Comparison of ENCODE assay signal across 1 cellular context in genomic region chr1:23958810-23959460, GRCh38.
TF ChIP-seq lines count a peak whose summit lies in the region.

No MANE protein-coding gene starts in this region.

TF ChIP-seq in K562, 482 proteins besides CTCF, POLR2A, EP300 and RAD21 (continued from another document and continues in another):
- TF ChIP-seq FOXP4 (CRISPR knock-in tag; IDR thresholded peaks at IDR 0.05; ENCODE audit: borderline replicate concordance) = peak; percentile 74; the same call in 1 of the 2 replicates
- TF ChIP-seq CREM (IDR thresholded peaks at IDR 0.05; ENCODE audit: low read depth) = peak; percentile 86
- TF ChIP-seq KDM1A (IDR thresholded peaks at IDR 0.05) = no peak; a peak in 1 of 4 replicates
- TF ChIP-seq MXD1 (CRISPR knock-in tag; IDR thresholded peaks at IDR 0.05; ENCODE audit: borderline replicate concordance, poor library complexity, severe bottlenecking) = no peak
- 0 out of 2 replicates have a peak, but pooled peaks have one; percentile 33 for TF ChIP-seq NBN (IDR thresholded peaks at IDR 0.05; ENCODE audit: low read depth)
- TF ChIP-seq ZNF444 (CRISPR knock-in tag; IDR thresholded peaks at IDR 0.05) = no peak
- TF ChIP-seq POLR2H (tag; IDR thresholded peaks at IDR 0.05; ENCODE audit: low read depth) = no peak
- TF ChIP-seq HDAC8 (tag; IDR thresholded peaks at IDR 0.05) = no peak; the same call in 1 of the 2 replicates
- TF ChIP-seq ZBTB49 (CRISPR knock-in tag; IDR thresholded peaks at IDR 0.05; ENCODE audit: borderline replicate concordance) = no peak
- TF ChIP-seq ZNF232 (CRISPR knock-in tag; IDR thresholded peaks at IDR 0.05) = peak; percentile 75; the same call in 1 of the 2 replicates
- TF ChIP-seq SMAD3 (CRISPR knock-in tag; conservative IDR thresholded peaks at IDR 0.05) = no peak
- peak; percentile 73; the same call in 1 of the 2 replicates for TF ChIP-seq E2F4 (CRISPR knock-in tag; IDR thresholded peaks at IDR 0.05; ENCODE audit: low read depth)
- no peak for TF ChIP-seq E2F8 (IDR thresholded peaks at IDR 0.05; ENCODE audit: low read depth, partially characterized antibody)
- TF ChIP-seq THRAP3 (IDR thresholded peaks at IDR 0.05; ENCODE audit: borderline replicate concordance) = no peak; the same call in 1 of the 2 replicates
- no peak for TF ChIP-seq CBX8 (IDR thresholded peaks at IDR 0.05; ENCODE audit: borderline replicate concordance, extremely low read depth, low read depth, low read length, poor library complexity, severe bottlenecking)
- peak; percentile 49 for TF ChIP-seq TFAP4 (CRISPR knock-in tag; IDR thresholded peaks at IDR 0.05; ENCODE audit: borderline replicate concordance)
- TF ChIP-seq SOX6 (IDR thresholded peaks at IDR 0.05) = peak; percentile 9; the same call in 1 of the 2 replicates
- TF ChIP-seq ID3 (CRISPR knock-in tag; IDR thresholded peaks at IDR 0.05) = no peak
- no peak for TF ChIP-seq ID3 (tag; IDR thresholded peaks at IDR 0.05)
- no peak for TF ChIP-seq ZNF347 (CRISPR knock-in tag; IDR thresholded peaks at IDR 0.05; ENCODE audit: low read depth)
- TF ChIP-seq MCM2 (IDR thresholded peaks at IDR 0.05; ENCODE audit: low read depth) = no peak
- no peak for TF ChIP-seq SMARCA5 (IDR thresholded peaks at IDR 0.05)
- TF ChIP-seq ZNF551 (CRISPR knock-in tag; IDR thresholded peaks at IDR 0.05) = no peak
- no peak for TF ChIP-seq CUX1 (CRISPR knock-in tag; IDR thresholded peaks at IDR 0.05)
- no peak for TF ChIP-seq HMGXB4 (CRISPR knock-in tag; IDR thresholded peaks at IDR 0.05)
- TF ChIP-seq CBX5 (IDR thresholded peaks at IDR 0.05; ENCODE audit: borderline replicate concordance, low read depth) = peak; percentile 24; the same call in 1 of the 2 replicates
- no peak for TF ChIP-seq ZNF398 (CRISPR knock-in tag; IDR thresholded peaks at IDR 0.05)
- TF ChIP-seq KAT2B (IDR thresholded peaks at IDR 0.05; ENCODE audit: low read depth, low read length) = no peak
- TF ChIP-seq HDAC1 (IDR thresholded peaks at IDR 0.05) = peak in 1 of 2 experiments; percentile 69; a peak in 2 of 4 replicates
- peak; percentile 85 to 86 for TF ChIP-seq E2F6 (IDR thresholded peaks at IDR 0.05; ENCODE audit: borderline replicate concordance in 1 of 2, extremely low read depth in 1 of 2, insufficient read depth in 1 of 2, insufficient read length in 1 of 2, low read depth in 1 of 2, low read length in 1 of 2, poor library complexity in 1 of 2, severe bottlenecking in 1 of 2)
- peak; percentile 83 for TF ChIP-seq NFRKB (IDR thresholded peaks at IDR 0.05; ENCODE audit: low read depth)
- TF ChIP-seq PRPF4 (IDR thresholded peaks at IDR 0.05; ENCODE audit: insufficient read depth, low read depth, low read length, poor library complexity, severe bottlenecking) = no peak
- no peak for TF ChIP-seq GATAD2A (IDR thresholded peaks at IDR 0.05)
- TF ChIP-seq RCOR1 (IDR thresholded peaks at IDR 0.05; ENCODE audit: borderline replicate concordance in 1 of 2, low read depth in 2 of 2, low read length in 2 of 2) = peak in 1 of 2 experiments; percentile 46; a peak in 2 of 4 replicates
